In the genomic region with DNA sequence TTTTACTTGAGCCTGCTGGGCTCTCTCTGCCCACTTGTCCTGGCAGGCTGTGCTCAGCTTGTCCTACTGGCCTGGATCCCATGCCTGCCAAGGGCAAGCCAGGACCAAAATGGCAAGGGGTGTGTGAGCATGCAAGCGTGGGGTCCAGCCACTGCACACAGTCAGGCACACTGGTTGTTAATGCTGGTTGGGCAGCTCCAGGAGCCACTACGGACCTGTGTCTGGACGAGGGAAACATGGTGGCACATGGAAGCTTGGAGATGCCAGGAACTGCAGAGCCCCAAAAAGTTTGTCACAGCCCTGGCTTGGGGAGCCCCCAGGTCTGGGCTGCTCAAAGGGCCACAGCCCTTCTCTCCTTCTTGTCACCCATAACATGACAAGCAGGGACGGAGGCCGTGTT, we compare ENCODE assay signal across 19 cellular contexts.
"Had no signal": no experiment of that assay in that cellular context is flagged by ENCODE, and none has a peak within 500 bp of the region (broad histone marks: within the 10 kb centered on the region; RNA-seq: fewer than 3 reads in every experiment).

No MANE protein-coding gene starts in this region.

- H3K27ac Mint-ChIP-seq: memory B cell; natural killer cell; progenitor cell of endocrine pancreas; stimulated activated naive B cell treated with anti-CD40 and anti-IgM and Interleukin-4, amounts not matched to agents 10 μg/mL and 1 μg/mL and 100 μg/mL, for 72 hours; stimulated activated naive CD8-positive, alpha-beta T cell treated with anti-CD3 and anti-CD28 coated beads, Interleukin-15, Interleukin-2, amounts not matched to agents 100 ng/mL and 50 ng/mL, for 24 hours had no signal

- ATAC-seq: left colon; natural killer cell; pancreas; stimulated activated naive B cell treated with anti-CD40 and anti-IgM and Interleukin-4, amounts not matched to agents 10 μg/mL and 1 μg/mL and 100 μg/mL, for 72 hours had no signal

- H3K27me3 Mint-ChIP-seq: memory B cell; progenitor cell of endocrine pancreas; stimulated activated naive B cell treated with anti-CD40 and anti-IgM and Interleukin-4, amounts not matched to agents 10 μg/mL and 1 μg/mL and 100 μg/mL, for 72 hours; stimulated activated naive CD8-positive, alpha-beta T cell treated with anti-CD3 and anti-CD28 coated beads, Interleukin-15, Interleukin-2, amounts not matched to agents 100 ng/mL and 50 ng/mL, for 24 hours had no signal

- H3K4me1 ChIP-seq: pancreas, spleen, tibial nerve had no signal

- H3K4me1 Mint-ChIP-seq: memory B cell; natural killer cell; neural crest cell; stimulated activated naive B cell treated with anti-CD40 and anti-IgM and Interleukin-4, amounts not matched to agents 10 μg/mL and 1 μg/mL and 100 μg/mL, for 72 hours had no signal

- H3K27me3 ChIP-seq: dorsolateral prefrontal cortex, hepatocyte, neutrophil, pancreas, spleen, tibial nerve had no signal

- H3K4me2 ChIP-seq: hepatocyte had no signal

- H2AFZ ChIP-seq: hepatocyte had no signal

- H3K27ac ChIP-seq: dorsolateral prefrontal cortex, hepatocyte, neutrophil, pancreas, skin epidermis, spleen, thoracic aorta, tibial nerve had no signal

- H3K4me3 ChIP-seq: dorsolateral prefrontal cortex, hepatocyte, lung, pancreas, skin epidermis, spleen, thoracic aorta, tibial nerve had no signal

- H3K36me3 Mint-ChIP-seq: memory B cell; natural killer cell; stimulated activated naive B cell treated with anti-CD40 and anti-IgM and Interleukin-4, amounts not matched to agents 10 μg/mL and 1 μg/mL and 100 μg/mL, for 72 hours had no signal

- H3K36me3 ChIP-seq: neutrophil, pancreas, spleen had no signal

- DNase-seq: central memory CD4-positive, alpha-beta T cell; dorsolateral prefrontal cortex; effector CD4-positive, alpha-beta T cell; left colon; natural killer cell; pancreas; spleen; stimulated activated CD4-positive, alpha-beta T cell treated with anti-CD3 and anti-CD28 coated beads, Interleukin-4, amount 100 ng/mL, for 4 hours; stimulated activated naive B cell treated with anti-CD40 and anti-IgM and Interleukin-4, amounts not matched to agents 10 μg/mL and 1 μg/mL and 100 μg/mL, for 72 hours had no signal

- H3K79me2 ChIP-seq: hepatocyte had no signal

- H3K9me3 ChIP-seq: neutrophil, pancreas, thoracic aorta, tibial nerve had no signal

- H3K4me3 Mint-ChIP-seq: memory B cell; natural killer cell; neural crest cell; stimulated activated naive B cell treated with anti-CD40 and anti-IgM and Interleukin-4, amounts not matched to agents 10 μg/mL and 1 μg/mL and 100 μg/mL, for 72 hours; stimulated activated naive CD8-positive, alpha-beta T cell treated with anti-CD3 and anti-CD28 coated beads, Interleukin-15, Interleukin-2, amounts not matched to agents 100 ng/mL and 50 ng/mL, for 24 hours had no signal

- H3K9me3 Mint-ChIP-seq: neural crest cell had no signal
